Comparison of ENCODE assay signal across 10 cellular contexts in genomic region chr19:12834976-12835757, GRCh38. TPM values are rescaled to one million over a fixed set of nuclear protein-coding genes. Genes with fewer than 3 reads are reported as not detected.
DNase-seq lines count a peak whose midpoint lies in the region; ATAC-seq and TF ChIP-seq lines count a peak whose summit lies in the region.
"Had no signal": no experiment of that assay in that cellular context is flagged by ENCODE, and none has a peak within 500 bp of the region (broad histone marks: within the 10 kb centered on the region; RNA-seq: fewer than 3 reads in every experiment).

No MANE protein-coding gene starts in this region.

- peak overlapping the region; percentile 70 for H3K4me3 Mint-ChIP-seq in WTC11

- H2AFZ ChIP-seq in DND-41 (ENCODE audit: low read depth, low read length) (no peak overlapping the region), IMR-90 (replicated peaks; ENCODE audit: low read length, poor library complexity) (peak overlapping the region; percentile 51)

- H2BK20ac ChIP-seq in IMR-90 (ENCODE audit: low read depth, low read length), result no peak overlapping the region

- H4K8ac ChIP-seq in IMR-90 (ENCODE audit: low read depth in 2 of 2, low read length in 2 of 2), result no peak overlapping the region

- TF ChIP-seq RAD21 in IMR-90 (IDR thresholded peaks at IDR 0.05; ENCODE audit: low read length), result no peak

- H3K9me1 ChIP-seq in IMR-90 (ENCODE audit: insufficient read depth, low read length), result peaks cover 11% of the 10 kb centered on the region; the same call in 1 of the 2 replicates

- H4K20me1 ChIP-seq in DND-41 (ENCODE audit: insufficient read depth, low read length) (peaks cover 12% of the 10 kb centered on the region), IMR-90 (ENCODE audit: insufficient read depth, low read length) (peaks cover 21% of the 10 kb centered on the region)

- POLR2A ChIA-PET in IMR-90 (lab: Charles Lee; ENCODE audit: unreplicated experiment), result no interaction called here
- POLR2A ChIA-PET in WTC11 (lab: Charles Lee), result interaction anchor here (0.7 kb wide), 1 partner anchor 12 kb away, joined by 5 read pairs; no protein-coding TSS in a partner anchor

- intact Hi-C loops in IMR-90 (cut with micrococcal nuclease), result no loop called here
- intact Hi-C loops in mucosa of descending colon (cut with DNase I, micrococcal nuclease), result no loop called here

- no peak overlapping the region for H3K18ac ChIP-seq in IMR-90 (ENCODE audit: low read depth, low read length)

- H3K27ac ChIP-seq in DND-41 (ENCODE audit: low read length), result no peak overlapping the region
- no peak overlapping the region for H3K27ac ChIP-seq in IMR-90 (ENCODE audit: insufficient read depth, low read length)
- H3K27ac ChIP-seq: vagina had no signal

- H3K79me2 ChIP-seq in DND-41 (ENCODE audit: insufficient read depth, low read length), result peaks cover 12% of the 10 kb centered on the region

- no peak for DNase-seq in DND-41
- DNase-seq in IMR-90, result no peak
- DNase-seq in WTC11 (ENCODE audit: low spot score), result peak; percentile 74
- DNase-seq in mucosa of descending colon, result peak in 2 of 3 donors; percentile 46 to 58
- DNase-seq in middle frontal gyrus (ENCODE audit: extremely low spot score, low spot score), result no peak
- no peak for DNase-seq in A172 (ENCODE audit: low spot score)
- DNase-seq: SW 1271 had no signal

- no peaks in the 10 kb centered on the region for H3K9me3 ChIP-seq in DND-41 (ENCODE audit: insufficient read depth, low read length, severe bottlenecking)
- H3K9me3 ChIP-seq in IMR-90 (ENCODE audit: control insufficient read depth, insufficient read depth, low read length), result no peaks in the 10 kb centered on the region; the same call in 1 of the 2 replicates
- no peaks in the 10 kb centered on the region for H3K9me3 ChIP-seq in mucosa of descending colon
- H3K9me3 ChIP-seq: vagina had no signal

- WGBS in IMR-90 (ENCODE audit: extremely low coverage in 2 of 2, insufficient read length in 1 of 2), 2 experiments, result 0% methylated on average over 11 of the region's 39 CpGs; no CpG with 5 or more reads in 1 of the 2 experiments

- H2BK15ac ChIP-seq in IMR-90 (ENCODE audit: low read depth, low read length), result no peak overlapping the region

- H3K4ac ChIP-seq in IMR-90 (ENCODE audit: low read depth, low read length), result no peak overlapping the region

- ATAC-seq in DND-41 (ENCODE audit: insufficient read depth, low read depth) (no peak), IMR-90 (ENCODE audit: low read depth) (no peak), WTC11 (peak; percentile 5), mucosa of descending colon (peak; percentile 36), GM18858 (IDR thresholded peaks at IDR 0.05; ENCODE audit: unreplicated experiment) (no peak)

- no peak overlapping the region for H3K14ac ChIP-seq in IMR-90 (replicated peaks; ENCODE audit: low read depth, low read length)

- H3K36me3 Mint-ChIP-seq in WTC11, result no peaks in the 10 kb centered on the region

- H3K27me3 ChIP-seq in DND-41 (ENCODE audit: insufficient read depth, low read length, poor library complexity), result no peaks in the 10 kb centered on the region
- peaks cover 65% of the 10 kb centered on the region for H3K27me3 ChIP-seq in IMR-90 (ENCODE audit: control insufficient read depth, insufficient read depth, low read length)

- CTCF ChIA-PET in IMR-90 (lab: Yijun Ruan, JAX) (interaction anchor here (0.5 to 0.9 kb wide), 2 partner anchors 12 to 33 kb away, joined by 3 read pairs; partner anchors contain the start of genes PRDX2 and THSD8), WTC11 (lab: Charles Lee) (interaction anchor here (0.6 to 2.3 kb wide), 8 partner anchors 29 to 209 kb away, joined by 3 to 10 read pairs (median 5); partner anchors contain the start of gene RNASEH2A)

- peaks cover 36% of the 10 kb centered on the region for H3K4me1 Mint-ChIP-seq in WTC11

- H3K23ac ChIP-seq in IMR-90 (ENCODE audit: low read depth, low read length), result no peak overlapping the region

- no peak overlapping the region for H2BK120ac ChIP-seq in IMR-90 (ENCODE audit: low read depth, low read length)

- in situ Hi-C loops in IMR-90 (cut with MboI; ENCODE audit: low sequenced_read_pairs), result loop anchor here (5.0 kb wide), 1 partner anchor 63 kb away; no protein-coding TSS in a partner anchor

- no peak overlapping the region for H4K5ac ChIP-seq in IMR-90 (ENCODE audit: low read depth, low read length)

- no TSS peak for BruUV-seq in IMR-90 (replicated peaks; lab: Mats Ljungman, UMichigan)

- no peak overlapping the region for H2BK5ac ChIP-seq in IMR-90 (ENCODE audit: low read depth, low read length, poor library complexity, severe bottlenecking)

- no peaks in the 10 kb centered on the region for H3K36me3 ChIP-seq in DND-41 (ENCODE audit: insufficient read depth, low read length)
- no peaks in the 10 kb centered on the region for H3K36me3 ChIP-seq in IMR-90 (ENCODE audit: control insufficient read depth, insufficient read depth, low read length)
- H3K36me3 ChIP-seq in mucosa of descending colon (ENCODE audit: low read depth), result no peaks in the 10 kb centered on the region
- H3K36me3 ChIP-seq: vagina had no signal

- H2AK9ac ChIP-seq in IMR-90 (replicated peaks; ENCODE audit: low read depth, low read length, poor library complexity), result no peak overlapping the region

- peaks cover 49% of the 10 kb centered on the region for H3K4me1 ChIP-seq in DND-41 (ENCODE audit: insufficient read depth, low read length)
- H3K4me1 ChIP-seq in IMR-90 (ENCODE audit: control insufficient read depth, insufficient read depth, low read length), result peaks cover 4% of the 10 kb centered on the region; the same call in 1 of the 2 replicates
- peaks cover 10% of the 10 kb centered on the region for H3K4me1 ChIP-seq in mucosa of descending colon (ENCODE audit: low read depth)

- H3K4me3 ChIP-seq in DND-41 (ENCODE audit: low read depth in 1 of 2, low read length in 2 of 2) (no peak overlapping the region), IMR-90 (ENCODE audit: insufficient read depth, low read depth, low read length) (no peak overlapping the region), mucosa of descending colon (no peak overlapping the region)

- TF ChIP-seq POLR2A in IMR-90 (IDR thresholded peaks at IDR 0.05; ENCODE audit: low read depth, low read length), result no peak

- H3K56ac ChIP-seq in IMR-90 (ENCODE audit: extremely low read depth, insufficient read depth, low read length), result no peak overlapping the region

- peak overlapping the region; percentile 89 for H3K4me2 ChIP-seq in DND-41 (ENCODE audit: insufficient read depth, low read length)
- no peak overlapping the region for H3K4me2 ChIP-seq in IMR-90 (ENCODE audit: low read depth, low read length)

- no peaks in the 10 kb centered on the region for H3K9me3 Mint-ChIP-seq in WTC11

- H3K27me3 Mint-ChIP-seq in WTC11 (ENCODE audit: low read depth), result peaks cover 57% of the 10 kb centered on the region

- TF ChIP-seq CTCF in DND-41 (IDR thresholded peaks at IDR 0.05; ENCODE audit: borderline replicate concordance, extremely low read depth, low read length, poor library complexity, severe bottlenecking), result no peak
- TF ChIP-seq CTCF in IMR-90 (conservative IDR thresholded peaks at IDR 0.05; ENCODE audit: low read depth, low read length), result no peak
- TF ChIP-seq CTCF in WTC11 (IDR thresholded peaks at IDR 0.05), result no peak
- no peak for TF ChIP-seq CTCF in mucosa of descending colon (IDR thresholded peaks at IDR 0.05)

- H4K91ac ChIP-seq in IMR-90 (ENCODE audit: insufficient read depth, low read depth, low read length), result no peak overlapping the region

- H3K9ac ChIP-seq in DND-41 (ENCODE audit: low read depth, low read length), result no peak overlapping the region
- H3K9ac ChIP-seq in IMR-90 (ENCODE audit: low read depth, low read length), result no peak overlapping the region

- dilution Hi-C loops in IMR-90 (cut with HindIII; ENCODE audit: low sequenced_read_pairs, unreplicated experiment), result no loop called here

- no peak overlapping the region for H2AK5ac ChIP-seq in IMR-90 (ENCODE audit: low read depth, low read length)

- H3K27ac Mint-ChIP-seq in WTC11, result no peak overlapping the region

- no peaks in the 10 kb centered on the region for H3K79me1 ChIP-seq in IMR-90 (ENCODE audit: low read depth in 1 of 2, low read length in 2 of 2)

RNA-seq across cellular contexts. Expression of gene RTBDN, which starts 0.8 kb away (rescaled TPM):
- total RNA-seq in IMR-90 (2012; rRNA removed) (not detected in 2 replicates), WTC11 (2021) (2.4 to 3.8 TPM (median 3.1 TPM) in 3 replicates), mucosa of descending colon (1 to 10 TPM in 1 of 3 donors, under 1 TPM in 1, not detected in 1; 0.87 to 1.7 TPM)
- polyA plus RNA-seq in IMR-90 (2012; rRNA removed), result 0.07 and 0.14 TPM in 2 replicates
- not detected in 2 replicates for polyA plus RNA-seq in IMR-90 (2012; cell fraction: cytosol; rRNA removed)
- 0.23 TPM in 1 of 2 replicates, not detected in the other for polyA plus RNA-seq in IMR-90 (2012; cell fraction: nucleus; rRNA removed; ENCODE audit: low replicate concordance)
- total RNA-seq in A172 (2014; rRNA removed; shearing (Covaris generic)), result 3.4 TPM in 1 of 2 replicates, not detected in the other
- total RNA-seq: renal cortical epithelial cell had no signal

RNA-seq across cellular contexts. Expression of gene MAST1, which starts 3.1 kb away (rescaled TPM):
- total RNA-seq in IMR-90 (2012; rRNA removed) (0.28 and 1.1 TPM in 2 replicates), WTC11 (2021) (24.3 to 28.4 TPM (median 27.3 TPM) in 3 replicates), mucosa of descending colon (1 to 10 TPM in 2 of 3 donors, under 1 TPM in 1; 0.69 to 4.1 (median 1.2) TPM)
- 0.44 and 0.56 TPM in 2 replicates for polyA plus RNA-seq in IMR-90 (2012; rRNA removed)
- polyA plus RNA-seq in IMR-90 (2012; cell fraction: cytosol; rRNA removed), result 1.1 and 1.9 TPM in 2 replicates
- polyA plus RNA-seq in IMR-90 (2012; cell fraction: nucleus; rRNA removed; ENCODE audit: low replicate concordance), result 1.8 and 2.1 TPM in 2 replicates
- 1.3 and 3.2 TPM in 2 replicates for total RNA-seq in A172 (2014; rRNA removed; shearing (Covaris generic))

RNA-seq across cellular contexts. Expression of gene RNASEH2A, which starts 28.8 kb away (rescaled TPM):
- total RNA-seq in IMR-90 (2012; rRNA removed) (44.6 and 45.5 TPM in 2 replicates), WTC11 (2021) (71.3 to 78.2 TPM (median 72.9 TPM) in 3 replicates), mucosa of descending colon (10 to 100 TPM in 1 of 3 donors, 1 to 10 TPM in 2; 5.5 to 12.4 (median 6.5) TPM)
- polyA plus RNA-seq in IMR-90 (2012; rRNA removed), result 34.9 and 39.4 TPM in 2 replicates
- polyA plus RNA-seq in IMR-90 (2012; cell fraction: cytosol; rRNA removed), result 25.7 and 52.6 TPM in 2 replicates
- 20.0 and 25.4 TPM in 2 replicates for polyA plus RNA-seq in IMR-90 (2012; cell fraction: nucleus; rRNA removed; ENCODE audit: low replicate concordance)
- 88.8 and 89.6 TPM in 2 replicates for total RNA-seq in A172 (2014; rRNA removed; shearing (Covaris generic))

RNA-seq across cellular contexts. Expression of gene THSD8, which starts 33.3 kb away (rescaled TPM):
- not detected in 2 replicates for total RNA-seq in IMR-90 (2012; rRNA removed)
- polyA plus RNA-seq in IMR-90 (2012; rRNA removed), result 0.68 and 0.90 TPM in 2 replicates
- polyA plus RNA-seq in IMR-90 (2012; cell fraction: cytosol; rRNA removed), result not detected in 2 replicates
- polyA plus RNA-seq in IMR-90 (2012; cell fraction: nucleus; rRNA removed; ENCODE audit: low replicate concordance), result 0.73 TPM in 1 of 2 replicates, not detected in the other
- total RNA-seq in WTC11 (2021), result 30.1 to 50.2 TPM (median 47.0 TPM) in 3 replicates
- 10 to 100 TPM in 1 of 3 donors, 1 to 10 TPM in 2; 1.5 to 10.4 (median 2.7) TPM for total RNA-seq in mucosa of descending colon
- not detected in 2 replicates for total RNA-seq in A172 (2014; rRNA removed; shearing (Covaris generic))
- total RNA-seq: renal cortical epithelial cell, vagina had no signal

RNA-seq across cellular contexts. Expression of gene PRDX2, which starts 33.6 kb away (rescaled TPM):
- total RNA-seq in IMR-90 (2012; rRNA removed) (351 and 371 TPM in 2 replicates), WTC11 (2021) (378 to 447 TPM (median 447 TPM) in 3 replicates), mucosa of descending colon (100 to 1,000 TPM; 225 to 266 (median 256) TPM)
- polyA plus RNA-seq in IMR-90 (2012; rRNA removed), result 378 and 383 TPM in 2 replicates
- 593 and 596 TPM in 2 replicates for polyA plus RNA-seq in IMR-90 (2012; cell fraction: cytosol; rRNA removed)
- polyA plus RNA-seq in IMR-90 (2012; cell fraction: nucleus; rRNA removed; ENCODE audit: low replicate concordance), result 149 and 228 TPM in 2 replicates
- total RNA-seq in A172 (2014; rRNA removed; shearing (Covaris generic)), result not detected in 2 replicates

Comparison
In these comparisons a context has a peak if more than half of its experiments do, and no peak if none do; other contexts are left out.
1. ATAC-seq: peak in WTC11 (single experiment) and mucosa of descending colon (single experiment); none in DND-41 (single experiment), IMR-90 (single experiment) and GM18858 (single experiment).
2. DNase-seq: peak in WTC11 (single experiment) and mucosa of descending colon (2 of 3); none in DND-41 (single experiment), IMR-90 (single experiment), middle frontal gyrus (single experiment) and A172 (single experiment).